Comparison of ENCODE assay signal across 16 cellular contexts in the genomic region with DNA sequence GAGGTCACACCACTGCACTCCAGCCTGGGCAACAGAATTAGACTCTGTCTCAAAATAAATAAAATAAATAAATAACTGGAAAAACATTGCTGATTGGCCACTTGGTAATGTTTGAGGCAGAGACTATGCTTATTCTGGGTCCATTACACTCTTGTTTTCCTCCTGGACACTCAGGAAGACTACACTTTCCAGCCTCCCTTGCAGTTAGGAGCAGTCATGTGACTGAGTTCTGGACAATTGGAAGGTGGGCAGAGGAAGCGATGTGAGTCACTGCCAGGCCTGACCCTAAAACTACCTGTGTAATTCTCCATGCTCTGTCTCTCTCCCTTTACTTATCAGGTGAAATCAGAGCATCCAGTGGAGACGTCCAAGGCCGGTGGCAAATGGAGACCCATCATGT.
DNase-seq lines count a peak whose midpoint lies in the region; ATAC-seq and TF ChIP-seq lines count a peak whose summit lies in the region.
"Had no signal": no experiment of that assay in that cellular context is flagged by ENCODE, and none has a peak within 500 bp of the region (broad histone marks: within the 10 kb centered on the region; RNA-seq: fewer than 3 reads in every experiment).

No MANE protein-coding gene starts in this region.

- ATAC-seq in stimulated activated naive CD8-positive, alpha-beta T cell treated with anti-CD3 and anti-CD28 coated beads, Interleukin-15, Interleukin-2, amounts not matched to agents 100 U/mL and 50 U/mL, for 24 hours, result no peak
- ATAC-seq in T-cell (replicated peaks in 1 of 4) (no peak), natural killer cell (no peak)
- no peak for ATAC-seq in effector memory CD8-positive, alpha-beta T cell (replicated peaks)

- peaks cover 36% of the 10 kb centered on the region for H3K36me3 Mint-ChIP-seq in stimulated activated naive CD8-positive, alpha-beta T cell treated with anti-CD3 and anti-CD28 coated beads, Interleukin-15, Interleukin-2, amounts not matched to agents 100 ng/mL and 50 ng/mL, for 24 hours (ENCODE audit: low read depth)
- peaks cover 23% of the 10 kb centered on the region for H3K36me3 Mint-ChIP-seq in T-cell
- peaks cover 12% of the 10 kb centered on the region for H3K36me3 Mint-ChIP-seq in effector memory CD8-positive, alpha-beta T cell (ENCODE audit: insufficient read depth)
- H3K36me3 Mint-ChIP-seq in natural killer cell, result no peaks in the 10 kb centered on the region

- no peak overlapping the region for H3K4me3 Mint-ChIP-seq in stimulated activated naive CD8-positive, alpha-beta T cell treated with anti-CD3 and anti-CD28 coated beads, Interleukin-15, Interleukin-2, amounts not matched to agents 100 ng/mL and 50 ng/mL, for 24 hours
- H3K4me3 Mint-ChIP-seq in T-cell (peak overlapping the region in 1 of 3 donors; percentile 15), natural killer cell (no peak overlapping the region)
- H3K4me3 Mint-ChIP-seq in effector memory CD8-positive, alpha-beta T cell, result no peak overlapping the region
- H3K4me3 Mint-ChIP-seq: HFFc6 had no signal

- H3K27me3 Mint-ChIP-seq in stimulated activated naive CD8-positive, alpha-beta T cell treated with anti-CD3 and anti-CD28 coated beads, Interleukin-15, Interleukin-2, amounts not matched to agents 100 ng/mL and 50 ng/mL, for 24 hours, result no peaks in the 10 kb centered on the region
- no peaks in the 10 kb centered on the region for H3K27me3 Mint-ChIP-seq in T-cell
- H3K27me3 Mint-ChIP-seq in effector memory CD8-positive, alpha-beta T cell, result no peaks in the 10 kb centered on the region
- no peaks in the 10 kb centered on the region for H3K27me3 Mint-ChIP-seq in natural killer cell (ENCODE audit: low read depth in 2 of 2)

- POLR2A ChIA-PET in T-cell (lab: Charles Lee), result no interaction called here

- intact Hi-C loops in natural killer cell (cut with micrococcal nuclease), result no loop called here

- no peak for TF ChIP-seq CTCF in natural killer cell (IDR thresholded peaks at IDR 0.05)

- H3K9me3 Mint-ChIP-seq in stimulated activated naive CD8-positive, alpha-beta T cell treated with anti-CD3 and anti-CD28 coated beads, Interleukin-15, Interleukin-2, amounts not matched to agents 100 ng/mL and 50 ng/mL, for 24 hours, result peaks cover 7% of the 10 kb centered on the region
- H3K9me3 Mint-ChIP-seq in T-cell, result no peaks in the 10 kb centered on the region
- H3K9me3 Mint-ChIP-seq in effector memory CD8-positive, alpha-beta T cell, result no peaks in the 10 kb centered on the region
- H3K9me3 Mint-ChIP-seq in natural killer cell, result no peaks in the 10 kb centered on the region

- H3K4me1 Mint-ChIP-seq in stimulated activated naive CD8-positive, alpha-beta T cell treated with anti-CD3 and anti-CD28 coated beads, Interleukin-15, Interleukin-2, amounts not matched to agents 100 ng/mL and 50 ng/mL, for 24 hours (ENCODE audit: low read depth), result peaks cover 93% of the 10 kb centered on the region
- H3K4me1 Mint-ChIP-seq in T-cell (peaks cover 71 to 87% (median 81%) of the 10 kb centered on the region in 3 donors), natural killer cell (peaks cover 68% of the 10 kb centered on the region in 2 donors)
- peaks cover 68% of the 10 kb centered on the region in 2 donors for H3K4me1 Mint-ChIP-seq in effector memory CD8-positive, alpha-beta T cell (ENCODE audit: low read depth in 2 of 2)

- H3K27ac ChIP-seq in caudate nucleus (ENCODE audit: low read depth, low read length), result no peak overlapping the region

- peak overlapping the region; percentile 26 for H3K27ac Mint-ChIP-seq in stimulated activated naive CD8-positive, alpha-beta T cell treated with anti-CD3 and anti-CD28 coated beads, Interleukin-15, Interleukin-2, amounts not matched to agents 100 ng/mL and 50 ng/mL, for 24 hours
- H3K27ac Mint-ChIP-seq in T-cell (peak overlapping the region; percentile 65 to 72), natural killer cell (peak overlapping the region in 1 of 2 donors; percentile 96)
- H3K27ac Mint-ChIP-seq in effector memory CD8-positive, alpha-beta T cell, result peak overlapping the region; percentile 35 to 95

- no peak for DNase-seq in stimulated activated naive CD8-positive, alpha-beta T cell treated with anti-CD3 and anti-CD28 coated beads, Interleukin-15, Interleukin-2, amounts not matched to agents 100 U/mL and 50 U/mL, for 24 hours
- DNase-seq in T-cell (no peak), NCI-H748 treated with DMSO at 0.1 percent for 48 hours (lab: John Stamatoyannopoulos, UW) (no peak), natural killer cell (no peak), caudate nucleus (lab: John Stamatoyannopoulos, UW) (no peak)
- DNase-seq in effector memory CD8-positive, alpha-beta T cell, result no peak
- DNase-seq: BE2C, HFFc6, MM.1S, NCI-H1105, NCI-H1694 treated with DMSO at 0.1 percent for 48 hours, NCI-H446 treated with DMSO at 0.1 percent for 48 hours, NCI-H774, Peyer's patch, Right ventricle myocardium superior had no signal

- CTCF ChIA-PET in T-cell (lab: Charles Lee), result no interaction called here
